16 cellular contexts compared by ENCODE assay signal in the genomic region with DNA sequence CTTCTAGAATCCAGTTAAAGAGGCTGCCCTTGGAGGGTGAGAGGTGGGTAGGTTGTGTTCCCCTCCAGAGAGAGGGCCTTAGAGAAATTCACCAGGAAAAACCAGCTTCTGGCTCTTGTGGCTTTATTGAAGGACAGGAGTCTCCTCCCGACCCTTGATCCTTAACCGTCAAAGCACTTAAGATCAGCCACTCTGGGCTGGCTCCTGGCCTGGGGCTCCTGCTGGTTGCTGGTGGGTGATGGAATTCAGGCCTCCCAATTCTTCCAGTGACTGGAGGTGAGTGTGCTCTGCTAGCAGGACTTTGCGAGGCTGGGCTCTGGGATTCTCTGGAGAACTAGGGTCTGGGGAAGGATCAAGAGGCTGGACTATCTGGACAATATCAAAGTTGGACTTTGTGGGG.
A peak's percentile ranks its signal among the peaks of the same experiment; 100 is the strongest.
DNase-seq lines count a peak whose midpoint lies in the region; ATAC-seq and TF ChIP-seq lines count a peak whose summit lies in the region.
"Had no signal": no experiment of that assay in that cellular context is flagged by ENCODE, and none has a peak within 500 bp of the region (broad histone marks: within the 10 kb centered on the region; RNA-seq: fewer than 3 reads in every experiment).

No MANE protein-coding gene starts in this region.

- H3K9me3 Mint-ChIP-seq in endodermal cell, result no peaks in the 10 kb centered on the region
- H3K9me3 Mint-ChIP-seq in naive thymus-derived CD4-positive, alpha-beta T cell, result peaks cover 0 to 6% (median 3%) of the 10 kb centered on the region in 11 donors
- H3K9me3 Mint-ChIP-seq: HFFc6 had no signal

- peaks cover 6% of the 10 kb centered on the region for H3K27me3 Mint-ChIP-seq in endodermal cell (ENCODE audit: insufficient read depth)
- peaks cover 0 to 21% (median 0%) of the 10 kb centered on the region in 5 donors for H3K27me3 Mint-ChIP-seq in naive thymus-derived CD4-positive, alpha-beta T cell
- H3K27me3 Mint-ChIP-seq: CD4-positive, CD25-positive, alpha-beta regulatory T cell had no signal

- peak; percentile 55 for ATAC-seq in mucosa of descending colon
- ATAC-seq in Right ventricle myocardium superior (ENCODE audit: poor library complexity), result no peak
- ATAC-seq in naive thymus-derived CD4-positive, alpha-beta T cell, result no peak
- ATAC-seq: K562 had no signal

- H2AFZ ChIP-seq in SK-N-SH (ENCODE audit: low read depth), result no peak overlapping the region

- in situ Hi-C loops in transverse colon (cut with MboI; ENCODE audit: low pct_ligation_motif_present in 1 of 4, low pct_unique_long_range_greater_than_20kb in 1 of 4, low sequenced_read_pairs in 3 of 4), result no loop called here

- H4K20me1 ChIP-seq in SK-N-SH (ENCODE audit: insufficient read depth), result no peaks in the 10 kb centered on the region
- H4K20me1 ChIP-seq: BLaER1 treated with 17β-estradiol and CSF1 and Interleukin-3, amounts not matched to agents 10 nM and 100 nM had no signal

- H3K9ac ChIP-seq in endodermal cell (ENCODE audit: extremely low read depth, low read length, poor library complexity, severe bottlenecking) (no peak overlapping the region), SK-N-SH (no peak overlapping the region)
- H3K9ac ChIP-seq: BLaER1 treated with 17β-estradiol and CSF1 and Interleukin-3, amounts not matched to agents 10 nM and 100 nM had no signal

- TF ChIP-seq CTCF in endodermal cell (conservative IDR thresholded peaks at IDR 0.05) (no peak), mucosa of descending colon (IDR thresholded peaks at IDR 0.05) (no peak), transverse colon (IDR thresholded peaks at IDR 0.05) (no peak), SK-N-SH (IDR thresholded peaks at IDR 0.05) (no peak)

- no peaks in the 10 kb centered on the region for H3K79me2 ChIP-seq in SK-N-SH (ENCODE audit: insufficient read depth)

- H3K4me1 ChIP-seq in endodermal cell (ENCODE audit: control insufficient read depth, insufficient read depth, low read length), result no peaks in the 10 kb centered on the region
- no peaks in the 10 kb centered on the region for H3K4me1 ChIP-seq in mucosa of descending colon (ENCODE audit: low read depth)
- peaks cover 0 to 39% (median 14%) of the 10 kb centered on the region in 4 donors for H3K4me1 ChIP-seq in transverse colon
- H3K4me1 ChIP-seq in SK-N-SH (ENCODE audit: control insufficient read depth in 1 of 2, insufficient read depth in 2 of 2, low read depth in 1 of 2, low read length in 1 of 2), result no peaks in the 10 kb centered on the region
- H3K4me1 ChIP-seq in naive thymus-derived CD4-positive, alpha-beta T cell (ENCODE audit: control insufficient read depth in 2 of 2, insufficient read depth in 2 of 2, low read length in 2 of 2), result no peaks in the 10 kb centered on the region
- H3K4me1 ChIP-seq: BLaER1 treated with 17β-estradiol and CSF1 and Interleukin-3, amounts not matched to agents 10 nM and 100 nM had no signal

- H3K4me2 ChIP-seq in SK-N-SH, result no peak overlapping the region
- H3K4me2 ChIP-seq: BLaER1 treated with 17β-estradiol and CSF1 and Interleukin-3, amounts not matched to agents 10 nM and 100 nM had no signal

- no peaks in the 10 kb centered on the region for H3K27me3 ChIP-seq in endodermal cell (ENCODE audit: control insufficient read depth, insufficient read depth, low read length, poor library complexity, severe bottlenecking)
- no peaks in the 10 kb centered on the region for H3K27me3 ChIP-seq in transverse colon
- no peaks in the 10 kb centered on the region for H3K27me3 ChIP-seq in SK-N-SH (ENCODE audit: insufficient read depth)
- H3K27me3 ChIP-seq in naive thymus-derived CD4-positive, alpha-beta T cell (ENCODE audit: control insufficient read depth in 2 of 2, insufficient read depth in 2 of 2, low read length in 2 of 2), result no peaks in the 10 kb centered on the region

- no peaks in the 10 kb centered on the region for H3K9me2 ChIP-seq in SK-N-SH

- peaks cover 3% of the 10 kb centered on the region for H3K4me1 Mint-ChIP-seq in endodermal cell
- H3K4me1 Mint-ChIP-seq in naive thymus-derived CD4-positive, alpha-beta T cell, result no peaks in the 10 kb centered on the region
- H3K4me1 Mint-ChIP-seq: CD4-positive, CD25-positive, alpha-beta regulatory T cell had no signal

- H3K9me3 ChIP-seq in endodermal cell (ENCODE audit: control insufficient read depth, low read length) (no peaks in the 10 kb centered on the region), mucosa of descending colon (no peaks in the 10 kb centered on the region), transverse colon (no peaks in the 10 kb centered on the region), SK-N-SH (no peaks in the 10 kb centered on the region)
- no peaks in the 10 kb centered on the region for H3K9me3 ChIP-seq in naive thymus-derived CD4-positive, alpha-beta T cell (ENCODE audit: control insufficient read depth in 2 of 3, low read length in 3 of 3)

- no peaks in the 10 kb centered on the region for H3K36me3 Mint-ChIP-seq in endodermal cell (ENCODE audit: low read depth)
- no peaks in the 10 kb centered on the region for H3K36me3 Mint-ChIP-seq in naive thymus-derived CD4-positive, alpha-beta T cell
- H3K36me3 Mint-ChIP-seq: CD4-positive, CD25-positive, alpha-beta regulatory T cell had no signal

- POLR2A ChIA-PET in SK-N-SH (lab: Yijun Ruan, JAX), result no interaction called here
- POLR2A ChIA-PET in naive thymus-derived CD4-positive, alpha-beta T cell (lab: Charles Lee), result no interaction called here

- no peak overlapping the region for H3K4me3 ChIP-seq in endodermal cell (ENCODE audit: low read length)
- no peak overlapping the region for H3K4me3 ChIP-seq in mucosa of descending colon
- H3K4me3 ChIP-seq in transverse colon, result no peak overlapping the region
- H3K4me3 ChIP-seq in SK-N-SH (ENCODE audit: low read depth in 2 of 2, low read length in 1 of 2), result no peak overlapping the region
- no peak overlapping the region for H3K4me3 ChIP-seq in naive thymus-derived CD4-positive, alpha-beta T cell (ENCODE audit: low read length)
- H3K4me3 ChIP-seq: BLaER1 treated with 17β-estradiol and CSF1 and Interleukin-3, amounts not matched to agents 10 nM and 100 nM; K562 had no signal

- no peak for TF ChIP-seq EP300 in transverse colon (IDR thresholded peaks at IDR 0.05; ENCODE audit: low read depth)
- TF ChIP-seq EP300 in SK-N-SH (IDR thresholded peaks at IDR 0.05; ENCODE audit: borderline replicate concordance in 1 of 2, low read depth in 1 of 2, low read length in 1 of 2), result no peak

- H3K27ac ChIP-seq in endodermal cell (ENCODE audit: low read depth, low read length) (no peak overlapping the region), transverse colon (peak overlapping the region; percentile 34 to 63 (median 60)), SK-N-SH (ENCODE audit: low read depth in 2 of 2, low read length in 1 of 2) (no peak overlapping the region)
- H3K27ac ChIP-seq in naive thymus-derived CD4-positive, alpha-beta T cell (ENCODE audit: low read depth, low read length), result no peak overlapping the region
- H3K27ac ChIP-seq: BLaER1 treated with 17β-estradiol and CSF1 and Interleukin-3, amounts not matched to agents 10 nM and 100 nM; HL-60 had no signal

- no peak overlapping the region for H3K4me3 Mint-ChIP-seq in endodermal cell
- no peak overlapping the region for H3K4me3 Mint-ChIP-seq in naive thymus-derived CD4-positive, alpha-beta T cell
- H3K4me3 Mint-ChIP-seq: CD4-positive, CD25-positive, alpha-beta regulatory T cell; HFFc6 had no signal

- H3K27ac Mint-ChIP-seq in endodermal cell, result no peak overlapping the region
- no peak overlapping the region for H3K27ac Mint-ChIP-seq in naive thymus-derived CD4-positive, alpha-beta T cell
- H3K27ac Mint-ChIP-seq: CD4-positive, CD25-positive, alpha-beta regulatory T cell; HFFc6 had no signal

- H3F3A ChIP-seq in SK-N-SH (replicated peaks; ENCODE audit: insufficient read depth), result no peaks in the 10 kb centered on the region

- H3K36me3 ChIP-seq in endodermal cell (ENCODE audit: control insufficient read depth, insufficient read depth, low read length), result no peaks in the 10 kb centered on the region
- H3K36me3 ChIP-seq in mucosa of descending colon (ENCODE audit: low read depth), result no peaks in the 10 kb centered on the region
- no peaks in the 10 kb centered on the region for H3K36me3 ChIP-seq in transverse colon
- no peaks in the 10 kb centered on the region for H3K36me3 ChIP-seq in SK-N-SH (replicated peaks in 1 of 2; ENCODE audit: control insufficient read depth in 1 of 2, insufficient read depth in 2 of 2, low read length in 1 of 2)
- H3K36me3 ChIP-seq in naive thymus-derived CD4-positive, alpha-beta T cell (ENCODE audit: control insufficient read depth in 2 of 3, insufficient read depth in 3 of 3, low read length in 3 of 3), result no peaks in the 10 kb centered on the region
- H3K36me3 ChIP-seq: BLaER1 treated with 17β-estradiol and CSF1 and Interleukin-3, amounts not matched to agents 10 nM and 100 nM had no signal

- no peak for TF ChIP-seq RAD21 in SK-N-SH (IDR thresholded peaks at IDR 0.05; ENCODE audit: low read length)

- intact Hi-C loops in mucosa of descending colon (cut with DNase I, micrococcal nuclease), result no loop called here
- intact Hi-C loops in transverse colon (cut with DNase I; ENCODE audit: low total_unique reads), result no loop called here
- intact Hi-C loops in Right ventricle myocardium superior (cut with DNase I), result no loop called here
- intact Hi-C loops in naive thymus-derived CD4-positive, alpha-beta T cell (cut with micrococcal nuclease), result no loop called here

- CTCF ChIA-PET in SK-N-SH (lab: Yijun Ruan, JAX), result no interaction called here
- CTCF ChIA-PET in naive thymus-derived CD4-positive, alpha-beta T cell (lab: Charles Lee), result no interaction called here

- peak; percentile 48 for DNase-seq in ELF-1 (ENCODE audit: low read depth, low spot score)
- DNase-seq in endodermal cell, result peak; percentile 55
- peak in 2 of 3 donors; percentile 58 to 60 for DNase-seq in mucosa of descending colon
- peak; percentile 30 for DNase-seq in transverse colon
- DNase-seq in Right ventricle myocardium superior, result no peak
- no peak for DNase-seq in SK-N-SH
- no peak for DNase-seq in naive thymus-derived CD4-positive, alpha-beta T cell
- DNase-seq: ACHN; Calu3; CD4-positive, CD25-positive, alpha-beta regulatory T cell; DMS 273 treated with DMSO at 0.1 percent for 48 hours; HCEC 1CT; HFFc6 had no signal

- 80 to 92% methylated on average over 1 to 3 of the region's 3 CpGs for WGBS in endodermal cell (ENCODE audit: insufficient coverage in 1 of 2, insufficient read length in 1 of 2), 2 experiments
- 47 to 80% methylated on average over 1 to 3 of the region's 3 CpGs for WGBS in transverse colon (ENCODE audit: low coverage in 1 of 2), 2 donors
- 70% methylated on average over 2 of the region's 3 CpGs for WGBS in SK-N-SH (ENCODE audit: low lambda C conversion rate)

- no peak for TF ChIP-seq POLR2A in transverse colon (IDR thresholded peaks at IDR 0.05)

TF ChIP-seq in SK-N-SH, 30 proteins besides CTCF, POLR2A, EP300 and RAD21 (continues in another document):
- TF ChIP-seq ELF1 (IDR thresholded peaks at IDR 0.05) (no peak), GATA2 (CRISPR knock-in tag; IDR thresholded peaks at IDR 0.05) (no peak), JUND (IDR thresholded peaks at IDR 0.05) (no peak), RXRA (IDR thresholded peaks at IDR 0.05; ENCODE audit: borderline replicate concordance, low read depth) (no peak), NRF1 (IDR thresholded peaks at IDR 0.05; ENCODE audit: low read depth, low read length) (no peak)

Comparison
In these comparisons a context has a peak if more than half of its experiments do, and no peak if none do; other contexts are left out.
1. DNase-seq: peak in ELF-1 (single experiment), endodermal cell (single experiment), mucosa of descending colon (2 of 3) and transverse colon (single experiment); none in Right ventricle myocardium superior (single experiment), SK-N-SH (single experiment) and naive thymus-derived CD4-positive, alpha-beta T cell (0 of 9).
2. H3K27ac ChIP-seq: peak in transverse colon (4 of 4); none in endodermal cell (single experiment), SK-N-SH (0 of 2) and naive thymus-derived CD4-positive, alpha-beta T cell (single experiment).